In genomic region chr1:155272466-155273133, GRCh38 we compare ENCODE assay signal across 8 cellular contexts. TPM values are rescaled to one million over a fixed set of nuclear protein-coding genes. Genes with fewer than 3 reads are reported as not detected.
DNase-seq lines count a peak whose midpoint lies in the region; ATAC-seq and TF ChIP-seq lines count a peak whose summit lies in the region.

No MANE protein-coding gene starts in this region.

- peak overlapping the region; percentile 93 to 94 for H3K4me3 Mint-ChIP-seq in activated T-cell treated with anti-CD3 and anti-CD28 coated beads, Interleukin-2, amount 50 U/mL, for 72 hours
- H3K4me3 Mint-ChIP-seq in nephron progenitor cell: peak overlapping the region; percentile 97

- peak overlapping the region; percentile 93 for H3K27ac Mint-ChIP-seq in activated T-cell treated with anti-CD3 and anti-CD28 coated beads, Interleukin-2, amount 50 U/mL, for 72 hours
- peak overlapping the region; percentile 87 for H3K27ac Mint-ChIP-seq in nephron progenitor cell

- no peak for DNase-seq in activated T-cell treated with anti-CD3 and anti-CD28 coated beads, Interleukin-2, amount 50 U/mL, for 72 hours
- no peak for DNase-seq in activated T-cell treated with anti-CD3 and anti-CD28 coated beads, Interleukin-2, amount 50 U/mL, for 48 hours
- DNase-seq in SJSA1 (ENCODE audit: low read depth in 1 of 2, low spot score in 2 of 2): peak in 1 of 2 experiments; percentile 47
- peak; percentile 48 to 62 for DNase-seq in erythroblast (lab: John Stamatoyannopoulos, UW)
- no peak for DNase-seq in nephron progenitor cell

- H3K27me3 Mint-ChIP-seq in activated T-cell treated with anti-CD3 and anti-CD28 coated beads, Interleukin-2, amount 50 U/mL, for 72 hours (ENCODE audit: low read depth): no peaks in the 10 kb centered on the region
- H3K27me3 Mint-ChIP-seq in nephron progenitor cell (ENCODE audit: low read depth, poor library complexity): peaks cover 6% of the 10 kb centered on the region

- no peak for ATAC-seq in activated T-cell treated with anti-CD3 and anti-CD28 coated beads, Interleukin-2, amount 50 U/mL, for 72 hours (replicated peaks in 1 of 2)
- ATAC-seq in GM21786 (IDR thresholded peaks at IDR 0.05; ENCODE audit: unreplicated experiment) (no peak), GM21528 (IDR thresholded peaks at IDR 0.05; ENCODE audit: low FRiP score, unreplicated experiment) (no peak), HG02623 (IDR thresholded peaks at IDR 0.05; ENCODE audit: unreplicated experiment) (no peak)

- H3K36me3 ChIP-seq in SJSA1: peaks cover 52% of the 10 kb centered on the region

- H3K36me3 Mint-ChIP-seq in activated T-cell treated with anti-CD3 and anti-CD28 coated beads, Interleukin-2, amount 50 U/mL, for 72 hours (ENCODE audit: insufficient read depth in 2 of 2): peaks cover 11 to 23% of the 10 kb centered on the region in 2 donors
- H3K36me3 Mint-ChIP-seq in nephron progenitor cell (ENCODE audit: low read depth): peaks cover 48% of the 10 kb centered on the region

- peak overlapping the region; percentile 58 for H3K4me3 ChIP-seq in SJSA1

- no peak for TF ChIP-seq POLR2A in erythroblast (IDR thresholded peaks at IDR 0.05; ENCODE audit: low read length)

- peak overlapping the region; percentile 76 for H3K27ac ChIP-seq in SJSA1

- H3K4me1 ChIP-seq in SJSA1 (replicated peaks): peaks cover 20% of the 10 kb centered on the region

- H3K9me3 ChIP-seq in SJSA1 (replicated peaks): no peaks in the 10 kb centered on the region

- H3K4me1 Mint-ChIP-seq in activated T-cell treated with anti-CD3 and anti-CD28 coated beads, Interleukin-2, amount 50 U/mL, for 72 hours (ENCODE audit: low read depth): peaks cover 46% of the 10 kb centered on the region
- peaks cover 41% of the 10 kb centered on the region for H3K4me1 Mint-ChIP-seq in nephron progenitor cell

- no peaks in the 10 kb centered on the region for H3K27me3 ChIP-seq in SJSA1 (replicated peaks)

- H3K9me3 Mint-ChIP-seq in activated T-cell treated with anti-CD3 and anti-CD28 coated beads, Interleukin-2, amount 50 U/mL, for 72 hours: no peaks in the 10 kb centered on the region
- no peaks in the 10 kb centered on the region for H3K9me3 Mint-ChIP-seq in nephron progenitor cell

- no peak for TF ChIP-seq CTCF in nephron progenitor cell (IDR thresholded peaks at IDR 0.05)

RNA-seq across cellular contexts. Expression of gene CLK2, which starts 0.7 kb away (rescaled TPM):
- 10 to 100 TPM; 72.4 to 77.9 TPM for total RNA-seq in activated T-cell treated with anti-CD3 and anti-CD28 coated beads, Interleukin-2, amount 50 U/mL, for 72 hours
- 13.0 and 13.7 TPM in 2 replicates for total RNA-seq in SJSA1 (2014; rRNA removed; shearing (Covaris generic))

RNA-seq across cellular contexts. Expression of gene HCN3, which starts 4.7 kb away (rescaled TPM):
- total RNA-seq in activated T-cell treated with anti-CD3 and anti-CD28 coated beads, Interleukin-2, amount 50 U/mL, for 72 hours: 1 to 10 TPM; 3.6 to 4.1 TPM
- total RNA-seq in SJSA1 (2014; rRNA removed; shearing (Covaris generic)): 0.97 and 2.5 TPM in 2 replicates

RNA-seq across cellular contexts. Expression of gene SCAMP3, which starts 10.4 kb away (rescaled TPM):
- 100 to 1,000 TPM; 112 to 114 TPM for total RNA-seq in activated T-cell treated with anti-CD3 and anti-CD28 coated beads, Interleukin-2, amount 50 U/mL, for 72 hours
- 54.6 and 55.9 TPM in 2 replicates for total RNA-seq in SJSA1 (2014; rRNA removed; shearing (Covaris generic))

RNA-seq across cellular contexts. Expression of gene ENTREP3, which starts 17.3 kb away (rescaled TPM):
- total RNA-seq in activated T-cell treated with anti-CD3 and anti-CD28 coated beads, Interleukin-2, amount 50 U/mL, for 72 hours: 10 to 100 TPM; 30.7 to 33.8 TPM
- total RNA-seq in SJSA1 (2014; rRNA removed; shearing (Covaris generic)): 3.7 and 11.9 TPM in 2 replicates

RNA-seq across cellular contexts. Expression of gene PKLR, which starts 28.6 kb away (rescaled TPM):
- total RNA-seq in activated T-cell treated with anti-CD3 and anti-CD28 coated beads, Interleukin-2, amount 50 U/mL, for 72 hours: not detected
- total RNA-seq in SJSA1 (2014; rRNA removed; shearing (Covaris generic)): not detected in 2 replicates

Comparison
In these comparisons a context has a peak if more than half of its experiments do, and no peak if none do; other contexts are left out.
1. DNase-seq: peak in erythroblast (2 of 2); none in activated T-cell treated with anti-CD3 and anti-CD28 coated beads, Interleukin-2, amount 50 U/mL, for 72 hours (0 of 2), activated T-cell treated with anti-CD3 and anti-CD28 coated beads, Interleukin-2, amount 50 U/mL, for 48 hours (0 of 2) and nephron progenitor cell (single experiment).